8 cellular contexts compared by ENCODE assay signal in genomic region chr12:121465921-121466799, GRCh38.
DNase-seq lines count a peak whose midpoint lies in the region; ATAC-seq and TF ChIP-seq lines count a peak whose summit lies in the region.

No MANE protein-coding gene starts in this region.

- ATAC-seq in GM18907 (IDR thresholded peaks at IDR 0.05; ENCODE audit: unreplicated experiment) = peak; percentile 16
- peak; percentile 10 for ATAC-seq in HG03196 (IDR thresholded peaks at IDR 0.05; ENCODE audit: unreplicated experiment)
- no peak for ATAC-seq in left lung

- intact Hi-C loops in left lung (cut with DNase I) = no loop called here

- peak overlapping the region; percentile 75 for H3K9ac ChIP-seq in SU-DHL-6 (ENCODE audit: low read length)

- H3K4me1 ChIP-seq in left lung = peaks cover 3 to 39% of the 10 kb centered on the region in 2 donors

- no peaks in the 10 kb centered on the region for H3K36me3 ChIP-seq in SU-DHL-6 (ENCODE audit: low read length)
- H3K36me3 ChIP-seq in left lung = no peaks in the 10 kb centered on the region

- in situ Hi-C loops in astrocyte of the spinal cord (cut with HindIII; ENCODE audit: low sequenced_read_pairs) = no loop called here

- H3K9me2 ChIP-seq in SU-DHL-6 (replicated peaks; ENCODE audit: insufficient read depth, low read length) = no peaks in the 10 kb centered on the region

- peaks cover 53% of the 10 kb centered on the region for H3K79me2 ChIP-seq in SU-DHL-6 (ENCODE audit: insufficient read depth, low read length)

- no peaks in the 10 kb centered on the region for H3K27me3 ChIP-seq in SU-DHL-6 (ENCODE audit: low read length)
- no peaks in the 10 kb centered on the region for H3K27me3 ChIP-seq in left lung

- DNase-seq in AG08395 (ENCODE audit: low spot score) (peak; percentile 37), astrocyte of the spinal cord (ENCODE audit: low read depth, low spot score) (peak; percentile 10), left lung (peak in 1 of 2 donors; percentile 90), HuH-7 (ENCODE audit: low spot score) (no peak)
- DNase-seq in stimulated activated CD8-positive, alpha-beta memory T cell treated with anti-CD3 and anti-CD28 coated beads, Interleukin-15, amount 100 ng/mL, for 48 hours (ENCODE audit: low read depth in 2 of 2) = peak; percentile 25 to 34

- TF ChIP-seq CTCF in SU-DHL-6 (IDR thresholded peaks at IDR 0.05; ENCODE audit: insufficient read depth, low read length, poor library complexity, severe bottlenecking) (no peak), astrocyte of the spinal cord (IDR thresholded peaks at IDR 0.05; ENCODE audit: low read depth, low read length) (no peak), left lung (IDR thresholded peaks at IDR 0.05) (no peak)

- peak overlapping the region; percentile 49 for H2AFZ ChIP-seq in SU-DHL-6 (ENCODE audit: low read depth, low read length, severe bottlenecking)

- H3K4me3 ChIP-seq in SU-DHL-6 (ENCODE audit: insufficient read depth, low read length, poor library complexity, severe bottlenecking) (peak overlapping the region; percentile 78), astrocyte of the spinal cord (ENCODE audit: low read depth, low read length) (peak overlapping the region; percentile 57), left lung (peak overlapping the region; percentile 44 to 57)

- H3K27ac ChIP-seq in SU-DHL-6 (ENCODE audit: low read depth, low read length) (peak overlapping the region; percentile 77), left lung (peak overlapping the region in 1 of 2 donors; percentile 63)

- no peaks in the 10 kb centered on the region; the same call in 1 of the 2 replicates for H4K20me1 ChIP-seq in SU-DHL-6 (ENCODE audit: low read depth, low read length)

- H3K9me3 ChIP-seq in SU-DHL-6 (ENCODE audit: insufficient read depth, low read length) = no peaks in the 10 kb centered on the region
- H3K9me3 ChIP-seq in left lung = no peaks in the 10 kb centered on the region

- peak overlapping the region; percentile 73 for H3K4me2 ChIP-seq in SU-DHL-6 (ENCODE audit: low read depth, low read length, poor library complexity, severe bottlenecking)

- peaks cover 12% of the 10 kb centered on the region for H3F3A ChIP-seq in SU-DHL-6 (ENCODE audit: insufficient read depth)
